In genomic region chr10:31076589-31076988, GRCh38 we compare ENCODE assay signal across 17 cellular contexts.
"Had no signal": no experiment of that assay in that cellular context is flagged by ENCODE, and none has a peak within 500 bp of the region (broad histone marks: within the 10 kb centered on the region; RNA-seq: fewer than 3 reads in every experiment).

No MANE protein-coding gene starts in this region.

- H3K27me3 ChIP-seq: heart left ventricle, neural progenitor cell, ovary, right atrium auricular region, sigmoid colon had no signal

- H3K36me3 Mint-ChIP-seq: natural killer cell, neural progenitor cell had no signal

- DNase-seq: effector memory CD8-positive, alpha-beta T cell; heart left ventricle; hippocampal formation; left colon; left ventricle myocardium superior; mucosa of descending colon; natural killer cell; nucleus accumbens; ovary; sigmoid colon; small intestine; stimulated activated CD4-positive, alpha-beta T cell treated with anti-CD3 and anti-CD28 coated beads, Interleukin-2, amount 100 ng/mL, for 48 hours; stimulated activated naive CD4-positive, alpha-beta T cell treated with Interleukin-2 at 50 U/mL for 16 hours had no signal

- H3K4me2 ChIP-seq: neural progenitor cell had no signal

- H3K9ac ChIP-seq: neural progenitor cell had no signal

- H3K27ac ChIP-seq: heart left ventricle, neural progenitor cell, ovary, sigmoid colon had no signal

- H3K4me3 Mint-ChIP-seq: dendritic cell treated with granulocyte-macrophage colony-stimulating factor and Interleukin-4, amounts not matched to agents 40 ng/mL and 50 ng/mL, for 4 days; effector memory CD8-positive, alpha-beta T cell; natural killer cell; neural progenitor cell had no signal

- H3K9me3 Mint-ChIP-seq: dendritic cell treated with granulocyte-macrophage colony-stimulating factor and Interleukin-4, amounts not matched to agents 40 ng/mL and 50 ng/mL, for 4 days; effector memory CD8-positive, alpha-beta T cell; natural killer cell had no signal

- ATAC-seq: effector memory CD8-positive, alpha-beta T cell; heart left ventricle; left colon; left ventricle myocardium superior; mucosa of descending colon; natural killer cell had no signal

- H3K27ac Mint-ChIP-seq: dendritic cell treated with granulocyte-macrophage colony-stimulating factor and Interleukin-4, amounts not matched to agents 40 ng/mL and 50 ng/mL, for 4 days; effector memory CD8-positive, alpha-beta T cell; natural killer cell; neural progenitor cell had no signal

- H2AFZ ChIP-seq: neural progenitor cell had no signal

- H3K4me1 Mint-ChIP-seq: natural killer cell had no signal

- H3K4me1 ChIP-seq: sigmoid colon had no signal

- H3K9me3 ChIP-seq: heart left ventricle, mucosa of descending colon, ovary, right atrium auricular region, sigmoid colon had no signal

- H3K4me3 ChIP-seq: heart left ventricle, lung, mucosa of descending colon, neural progenitor cell, ovary, right atrium auricular region, sigmoid colon had no signal

- H3K27me3 Mint-ChIP-seq: dendritic cell treated with granulocyte-macrophage colony-stimulating factor and Interleukin-4, amounts not matched to agents 40 ng/mL and 50 ng/mL, for 4 days had no signal

- H3K36me3 ChIP-seq: heart left ventricle, neural progenitor cell, ovary, right atrium auricular region, sigmoid colon had no signal
